ENCODE assay signal across 1 cellular context in genomic region chr1:226967665-226968064, GRCh38.
TF ChIP-seq lines count a peak whose summit lies in the region.

No MANE protein-coding gene starts in this region.

TF ChIP-seq in IMR-90, 13 proteins besides CTCF, POLR2A, EP300 and RAD21 (continued from another document):
- TF ChIP-seq ELK1 (IDR thresholded peaks at IDR 0.05; ENCODE audit: borderline replicate concordance, low read depth, low read length) (no peak), BHLHE40 (IDR thresholded peaks at IDR 0.05; ENCODE audit: low read depth, low read length) (no peak), MXI1 (IDR thresholded peaks at IDR 0.05; ENCODE audit: borderline replicate concordance, low read depth, low read length) (no peak)
